Comparison of ENCODE assay signal across 29 cellular contexts in the genomic region with DNA sequence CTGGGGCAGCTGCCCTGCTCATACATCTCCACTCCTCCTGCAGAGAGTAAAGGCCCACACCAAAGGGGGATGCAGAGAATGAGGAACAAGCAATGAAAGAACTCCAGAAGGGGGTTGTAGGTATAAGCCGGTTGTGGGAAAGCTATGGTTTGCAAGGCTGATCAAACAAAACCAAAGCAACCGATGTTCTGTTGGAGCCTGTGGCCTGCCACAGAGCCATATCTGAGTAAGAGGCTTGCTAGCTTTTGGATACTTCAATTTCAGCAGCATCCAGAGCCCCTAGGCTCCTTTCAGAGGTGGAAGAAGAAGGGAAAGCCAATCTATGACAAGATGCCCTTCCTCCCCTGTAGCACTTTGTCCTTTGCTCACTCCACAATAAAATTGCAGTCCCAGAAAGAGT.
"Had no signal": no experiment of that assay in that cellular context is flagged by ENCODE, and none has a peak within 500 bp of the region (broad histone marks: within the 10 kb centered on the region; RNA-seq: fewer than 3 reads in every experiment).

No MANE protein-coding gene starts in this region.

- H3K4me3 ChIP-seq: stomach, suprapubic skin, testis, thoracic aorta, thyroid gland, tibial artery, tibial nerve, transverse colon, upper lobe of left lung, upper lobe of right lung, uterus, vagina had no signal

- H3K4me1 Mint-ChIP-seq: stimulated activated effector memory CD8-positive, alpha-beta T cell treated with anti-CD3 and anti-CD28 coated beads, Interleukin-12 subunit alpha, Interleukin-12 subunit beta, amount 100 ng/mL, for 72 hours; stimulated activated memory B cell treated with anti-CD40 and anti-IgM and Interleukin-4, amounts not matched to agents 10 μg/mL and 1 μg/mL and 100 μg/mL, for 72 hours; stimulated activated naive B cell treated with anti-CD40 and anti-IgM and Interleukin-4, amounts not matched to agents 10 μg/mL and 1 μg/mL and 100 μg/mL, for 72 hours; stimulated activated naive CD8-positive, alpha-beta T cell treated with anti-CD3 and anti-CD28 coated beads, Interleukin-15, amount 100 ng/mL, for 72 hours had no signal

- H3K27me3 ChIP-seq: stomach, suprapubic skin, testis, thyroid gland, tibial nerve, transverse colon, upper lobe of left lung, upper lobe of right lung, uterus, vagina had no signal

- H3K4me1 ChIP-seq: stomach, suprapubic skin, testis, thyroid gland, tibial artery, tibial nerve, transverse colon, upper lobe of left lung, upper lobe of right lung, uterus, vagina had no signal

- DNase-seq: stimulated activated CD4-positive, alpha-beta T cell treated with anti-CD3 and anti-CD28 coated beads, Interleukin-2, amount 100 ng/mL, for 48 hours; stimulated activated CD4-positive, alpha-beta T cell treated with anti-CD3 and anti-CD28 coated beads, Interleukin-4, amount 100 ng/mL, for 1 hour; stimulated activated CD4-positive, alpha-beta T cell treated with anti-CD3 and anti-CD28 coated beads, Interleukin-4, amount 100 ng/mL, for 24 hours; stimulated activated CD4-positive, alpha-beta T cell treated with anti-CD3 and anti-CD28 coated beads, Interleukin-4, amount 100 ng/mL, for 4 hours; stimulated activated CD8-positive, alpha-beta memory T cell treated with anti-CD3 and anti-CD28 coated beads, Interleukin-4, amount 100 ng/mL, for 48 hours; stimulated activated naive B cell treated with anti-CD40 and anti-IgM and Interleukin-4, amounts not matched to agents 10 μg/mL and 1 μg/mL and 100 μg/mL, for 72 hours; stimulated activated naive CD4-positive, alpha-beta T cell; stimulated activated naive CD4-positive, alpha-beta T cell treated with Interleukin-2 at 50 U/mL for 16 hours; stimulated activated naive CD8-positive, alpha-beta T cell treated with anti-CD3 and anti-CD28 coated beads, Interleukin-15, amount 100 ng/mL, for 72 hours; stimulated activated naive CD8-positive, alpha-beta T cell treated with anti-CD3 and anti-CD28 coated beads, Interleukin-15, Interleukin-2, amounts not matched to agents 100 U/mL and 50 U/mL, for 24 hours; stomach; substantia nigra; testis; thyroid gland; tibial artery; transverse colon; trophoblast cell; upper lobe of left lung; upper lobe of right lung; uterus had no signal

- H3K9me3 Mint-ChIP-seq: type B pancreatic cell had no signal

- H3K9me3 ChIP-seq: suprapubic skin, testis, thoracic aorta, thyroid gland, transverse colon, upper lobe of left lung, upper lobe of right lung, uterus, vagina had no signal

- H3K27ac ChIP-seq: stomach, suprapubic skin, testis, thoracic aorta, thyroid gland, tibial artery, tibial nerve, transverse colon, upper lobe of left lung, upper lobe of right lung, uterus, vagina had no signal

- H3K36me3 ChIP-seq: stomach, suprapubic skin, thoracic aorta, thyroid gland, tibial artery, tibial nerve, transverse colon, upper lobe of left lung, upper lobe of right lung, uterus, vagina had no signal

- FAIRE-seq: urothelium cell line had no signal

- H3K36me3 Mint-ChIP-seq: stimulated activated effector memory CD8-positive, alpha-beta T cell treated with anti-CD3 and anti-CD28 coated beads, Interleukin-12 subunit alpha, Interleukin-12 subunit beta, amount 100 ng/mL, for 72 hours; stimulated activated memory B cell treated with anti-CD40 and anti-IgM and Interleukin-4, amounts not matched to agents 10 μg/mL and 1 μg/mL and 100 μg/mL, for 72 hours; type B pancreatic cell had no signal

- H3K27ac Mint-ChIP-seq: stimulated activated effector memory CD8-positive, alpha-beta T cell treated with anti-CD3 and anti-CD28 coated beads, Interleukin-12 subunit alpha, Interleukin-12 subunit beta, amount 100 ng/mL, for 72 hours; stimulated activated memory B cell treated with anti-CD40 and anti-IgM and Interleukin-4, amounts not matched to agents 10 μg/mL and 1 μg/mL and 100 μg/mL, for 72 hours; stimulated activated naive B cell treated with anti-CD40 and anti-IgM and Interleukin-4, amounts not matched to agents 10 μg/mL and 1 μg/mL and 100 μg/mL, for 72 hours; stimulated activated naive CD8-positive, alpha-beta T cell treated with anti-CD3 and anti-CD28 coated beads, Interleukin-15, Interleukin-2, amounts not matched to agents 100 ng/mL and 50 ng/mL, for 24 hours; type B pancreatic cell had no signal

- H3K4me3 Mint-ChIP-seq: stimulated activated effector memory CD8-positive, alpha-beta T cell treated with anti-CD3 and anti-CD28 coated beads, Interleukin-12 subunit alpha, Interleukin-12 subunit beta, amount 100 ng/mL, for 72 hours; stimulated activated memory B cell treated with anti-CD40 and anti-IgM and Interleukin-4, amounts not matched to agents 10 μg/mL and 1 μg/mL and 100 μg/mL, for 72 hours; stimulated activated naive B cell treated with anti-CD40 and anti-IgM and Interleukin-4, amounts not matched to agents 10 μg/mL and 1 μg/mL and 100 μg/mL, for 72 hours; stimulated activated naive CD8-positive, alpha-beta T cell treated with anti-CD3 and anti-CD28 coated beads, Interleukin-15, amount 100 ng/mL, for 72 hours; stimulated activated naive CD8-positive, alpha-beta T cell treated with anti-CD3 and anti-CD28 coated beads, Interleukin-15, Interleukin-2, amounts not matched to agents 100 ng/mL and 50 ng/mL, for 24 hours; type B pancreatic cell had no signal
